Comparison of ENCODE assay signal across 19 cellular contexts in genomic region chr3:162262145-162262544, GRCh38.
DNase-seq lines count a peak whose midpoint lies in the region; ATAC-seq, FAIRE-seq and TF ChIP-seq lines count a peak whose summit lies in the region.
"Had no signal": no experiment of that assay in that cellular context is flagged by ENCODE, and none has a peak within 500 bp of the region (broad histone marks: within the 10 kb centered on the region; RNA-seq: fewer than 3 reads in every experiment).

No MANE protein-coding gene starts in this region.

- H3K4me2 ChIP-seq in neuronal stem cell (ENCODE audit: insufficient read depth, low read length, poor library complexity, severe bottlenecking), result no peak overlapping the region
- no peak overlapping the region for H3K4me2 ChIP-seq in HepG2 (ENCODE audit: low read depth, low read length)

- peak; percentile 64 for DNase-seq in LHCN-M2 (ENCODE audit: low read depth)
- DNase-seq in amniotic epithelial cell (ENCODE audit: low read depth), result peak; percentile 42
- peak; percentile 19 for DNase-seq in fibroblast of villous mesenchyme (ENCODE audit: low read depth)
- DNase-seq in neuronal stem cell (ENCODE audit: low spot score), result no peak
- DNase-seq in HepG2 (ENCODE audit: low spot score), result no peak
- no peak for DNase-seq in T-helper 17 cell
- DNase-seq: CD8-positive, alpha-beta T cell; COR-L47; DMS153; DMS79 treated with DMSO at 0.1 percent for 48 hours; GDM1; GOT3; H9 had no signal

- no peak overlapping the region for H3K4me3 Mint-ChIP-seq in T-helper 17 cell
- H3K4me3 Mint-ChIP-seq: CD14-positive monocyte; CD8-positive, alpha-beta T cell; H9; IgD-negative memory B cell had no signal

- no peak overlapping the region for H2BK5ac ChIP-seq in neuronal stem cell (ENCODE audit: low read length)

- no peak overlapping the region for H3K14ac ChIP-seq in neuronal stem cell (ENCODE audit: low read length)

- no peak overlapping the region for H3K4ac ChIP-seq in neuronal stem cell (ENCODE audit: low read length)

- H2AFZ ChIP-seq in neuronal stem cell (ENCODE audit: low read length) (no peak overlapping the region), HepG2 (ENCODE audit: low read length) (no peak overlapping the region)

- H3K4me3 ChIP-seq in fibroblast of villous mesenchyme (ENCODE audit: low read depth, low read length) (no peak overlapping the region), neuronal stem cell (ENCODE audit: low read length in 2 of 2) (no peak overlapping the region), HepG2 (replicated peaks in 1 of 3; ENCODE audit: insufficient read depth in 1 of 3, low read depth in 2 of 3, low read length in 3 of 3) (no peak overlapping the region)

- TF ChIP-seq EP300 in HepG2 (IDR thresholded peaks at IDR 0.05; ENCODE audit: low read depth in 2 of 2, low read length in 2 of 2), result no peak
- no peak for TF ChIP-seq EP300 in HepG2 (CRISPR knock-in tag; IDR thresholded peaks at IDR 0.05; ENCODE audit: borderline replicate concordance)

- no peak for TF ChIP-seq RAD21 in HepG2 (CRISPR knock-in tag; IDR thresholded peaks at IDR 0.05)

- H3K36me3 ChIP-seq in neuronal stem cell (replicated peaks in 1 of 2; ENCODE audit: control insufficient read depth in 2 of 2, insufficient read depth in 2 of 2, low read length in 2 of 2) (no peaks in the 10 kb centered on the region), HepG2 (replicated peaks in 1 of 2; ENCODE audit: control insufficient read depth in 1 of 2, insufficient read depth in 2 of 2, low read length in 2 of 2) (no peaks in the 10 kb centered on the region)

- H3K9me3 ChIP-seq in neuronal stem cell (replicated peaks in 1 of 2; ENCODE audit: control insufficient read depth in 2 of 2, insufficient read depth in 1 of 2, low read depth in 1 of 2, low read length in 2 of 2) (no peaks in the 10 kb centered on the region), HepG2 (ENCODE audit: low read length) (no peaks in the 10 kb centered on the region), T-helper 17 cell (ENCODE audit: control insufficient read depth, low read length, poor library complexity, severe bottlenecking) (no peaks in the 10 kb centered on the region)

- H4K91ac ChIP-seq in neuronal stem cell (ENCODE audit: low read depth, low read length, poor library complexity), result no peak overlapping the region

- no peaks in the 10 kb centered on the region for H3K79me1 ChIP-seq in neuronal stem cell (ENCODE audit: low read depth, low read length)

- no peaks in the 10 kb centered on the region for H4K20me1 ChIP-seq in HepG2 (ENCODE audit: insufficient read depth, low read length)

- in situ Hi-C loops in HepG2 (cut with HindIII; ENCODE audit: extremely low pct_ligation_motif_present, low pct_unique_long_range_greater_than_20kb), result no loop called here

- H3K79me2 ChIP-seq in HepG2 (ENCODE audit: insufficient read depth, low read length), result no peaks in the 10 kb centered on the region

- H3K9ac ChIP-seq in neuronal stem cell (ENCODE audit: low read depth, low read length, poor library complexity), result no peak overlapping the region
- no peak overlapping the region for H3K9ac ChIP-seq in HepG2 (ENCODE audit: insufficient read depth, low read depth, low read length)

- no peak overlapping the region for H4K8ac ChIP-seq in neuronal stem cell (ENCODE audit: low read depth, low read length)

- H3K36me3 Mint-ChIP-seq in T-helper 17 cell (ENCODE audit: low read depth), result no peaks in the 10 kb centered on the region
- H3K36me3 Mint-ChIP-seq: CD14-positive monocyte; CD8-positive, alpha-beta T cell; IgD-negative memory B cell had no signal

- intact Hi-C loops in HepG2 (cut with micrococcal nuclease; ENCODE audit: unreplicated experiment), result no loop called here

- FAIRE-seq in HepG2 (lab: Jason Lieb, UNC), result no peak
- FAIRE-seq: D721Med, GM12892, GM19239 had no signal

- no peak overlapping the region for H3K23ac ChIP-seq in neuronal stem cell (ENCODE audit: low read depth, low read length, poor library complexity)

- H3K4me1 ChIP-seq in neuronal stem cell (ENCODE audit: control insufficient read depth in 2 of 2, insufficient read depth in 1 of 2, low read depth in 1 of 2, low read length in 2 of 2) (no peaks in the 10 kb centered on the region), HepG2 (ENCODE audit: insufficient read depth, low read length) (no peaks in the 10 kb centered on the region)

- no peak overlapping the region for H3K27ac Mint-ChIP-seq in T-helper 17 cell
- H3K27ac Mint-ChIP-seq: CD14-positive monocyte; CD8-positive, alpha-beta T cell; IgD-negative memory B cell had no signal

- no peak for TF ChIP-seq CTCF in fibroblast of villous mesenchyme (IDR thresholded peaks at IDR 0.05; ENCODE audit: insufficient read depth, low read depth, low read length)
- no peak for TF ChIP-seq CTCF in HepG2 (CRISPR knock-in tag; IDR thresholded peaks at IDR 0.05)

- WGBS in neuronal stem cell (ENCODE audit: extremely low coverage in 2 of 2, insufficient read length in 2 of 2, insufficient replicate concordance in 1 of 2), 2 donors, result no CpG with 5 or more reads among the region's 1 CpG
- WGBS in HepG2 (ENCODE audit: low lambda C conversion rate), result 0% methylated on average over 1 of the region's 1 CpG

- H3K27ac ChIP-seq in neuronal stem cell (replicated peaks; ENCODE audit: low read length) (no peak overlapping the region), HepG2 (ENCODE audit: extremely low read length, insufficient read depth, low read length) (no peak overlapping the region)

- BruUV-seq in HepG2 (replicated peaks; lab: Mats Ljungman, UMichigan), result no TSS peak

- no peak overlapping the region for H2AK5ac ChIP-seq in neuronal stem cell (ENCODE audit: low read depth, low read length)

- H2BK120ac ChIP-seq in neuronal stem cell (ENCODE audit: low read depth, low read length), result no peak overlapping the region

- POLR2A ChIA-PET in HepG2 (lab: Yijun Ruan, JAX), result no interaction called here

- CTCF ChIA-PET in HepG2 (lab: Yijun Ruan, JAX; ENCODE audit: low intra/inter-chr PET ratio, low total read pairs), result no interaction called here

- H3K27me3 Mint-ChIP-seq in T-helper 17 cell, result no peaks in the 10 kb centered on the region
- H3K27me3 Mint-ChIP-seq: IgD-negative memory B cell had no signal

- H2BK15ac ChIP-seq in neuronal stem cell (ENCODE audit: low read length), result no peak overlapping the region

- ATAC-seq in HepG2 (no peak), T-helper 17 cell (no peak), GM18505 (IDR thresholded peaks at IDR 0.05; ENCODE audit: unreplicated experiment) (no peak)
- ATAC-seq: CD8-positive, alpha-beta T cell had no signal

- H3K27me3 ChIP-seq in neuronal stem cell (ENCODE audit: control insufficient read depth in 3 of 3, insufficient read depth in 3 of 3, low read depth in 1 of 3, low read length in 3 of 3) (no peaks in the 10 kb centered on the region), HepG2 (ENCODE audit: control insufficient read depth in 1 of 2, insufficient read depth in 2 of 2, low read length in 2 of 2) (no peaks in the 10 kb centered on the region)

- TF ChIP-seq POLR2A in HepG2 (IDR thresholded peaks at IDR 0.05; ENCODE audit: insufficient read depth in 1 of 2, low read depth in 2 of 2, low read length in 2 of 2), result no peak
- TF ChIP-seq POLR2A in GM18505 (IDR thresholded peaks at IDR 0.05; ENCODE audit: borderline replicate concordance, extremely low read depth, insufficient read depth, insufficient read length), result no peak

- H3K4me1 Mint-ChIP-seq in T-helper 17 cell, result no peaks in the 10 kb centered on the region
- H3K4me1 Mint-ChIP-seq: CD14-positive monocyte, H9, IgD-negative memory B cell had no signal

- no peak overlapping the region for H3K18ac ChIP-seq in neuronal stem cell (ENCODE audit: low read length)

- H2BK12ac ChIP-seq in neuronal stem cell (ENCODE audit: low read length), result no peak overlapping the region

TF ChIP-seq in HepG2, 621 proteins besides CTCF, POLR2A, EP300 and RAD21 (continues in another document):
- no peak for TF ChIP-seq ZNF713 (CRISPR knock-in tag; IDR thresholded peaks at IDR 0.05)
- no peak for TF ChIP-seq FOXO1 (CRISPR knock-in tag; IDR thresholded peaks at IDR 0.05)
- no peak for TF ChIP-seq HHEX (CRISPR knock-in tag; IDR thresholded peaks at IDR 0.05)
- no peak for TF ChIP-seq ZNF138 (CRISPR knock-in tag; IDR thresholded peaks at IDR 0.05; ENCODE audit: low read depth)
- TF ChIP-seq ZBTB46 (CRISPR knock-in tag; IDR thresholded peaks at IDR 0.05; ENCODE audit: borderline replicate concordance), result no peak
- no peak for TF ChIP-seq NFE2 (CRISPR knock-in tag; IDR thresholded peaks at IDR 0.05)
- no peak for TF ChIP-seq YEATS2 (CRISPR knock-in tag; IDR thresholded peaks at IDR 0.05; ENCODE audit: borderline replicate concordance)
- TF ChIP-seq THAP8 (CRISPR knock-in tag; IDR thresholded peaks at IDR 0.05; ENCODE audit: borderline replicate concordance), result no peak
- TF ChIP-seq ZSCAN30 (CRISPR knock-in tag; IDR thresholded peaks at IDR 0.05), result no peak
- no peak for TF ChIP-seq ZBTB21 (CRISPR knock-in tag; IDR thresholded peaks at IDR 0.05)
- no peak for TF ChIP-seq POLR2AphosphoS2 (IDR thresholded peaks at IDR 0.05; ENCODE audit: low read depth, low read length)
- no peak for TF ChIP-seq HNRNPH1 (optimal IDR thresholded peaks at IDR 0.05; ENCODE audit: low read depth, low read length)
- TF ChIP-seq HNRNPLL (IDR thresholded peaks at IDR 0.05; ENCODE audit: low read depth, low read length, poor library complexity, severe bottlenecking), result no peak
- TF ChIP-seq PTBP1 (IDR thresholded peaks at IDR 0.05; ENCODE audit: low read depth, low read length, poor library complexity, severe bottlenecking), result no peak

Comparison
In these comparisons a context has a peak if more than half of its experiments do, and no peak if none do; other contexts are left out.
1. DNase-seq: peak in LHCN-M2 (single experiment), amniotic epithelial cell (single experiment) and fibroblast of villous mesenchyme (single experiment); none in neuronal stem cell (single experiment), HepG2 (single experiment) and T-helper 17 cell (0 of 3).